38 cellular contexts compared by ENCODE assay signal in genomic region chr9:80235752-80236151, GRCh38.
"Had no signal": no experiment of that assay in that cellular context is flagged by ENCODE, and none has a peak within 500 bp of the region (broad histone marks: within the 10 kb centered on the region; RNA-seq: fewer than 3 reads in every experiment).

No MANE protein-coding gene starts in this region.

- H3K27ac Mint-ChIP-seq: activated CD4-positive, alpha-beta memory T cell treated with anti-CD3 and anti-CD28 coated beads for 36 hours; activated CD4-positive, alpha-beta T cell treated with anti-CD3 and anti-CD28 coated beads for 36 hours; activated CD4-positive, alpha-beta T cell treated with anti-CD3 and anti-CD28 coated beads, Interleukin-2, amount 10 ng/mL, durations not matched to agents 24 days and 14 days; activated CD8-positive, alpha-beta memory T cell treated with anti-CD3 and anti-CD28 coated beads, Interleukin-2, amount 10 ng/mL, durations not matched to agents 7 days and 5 days; activated CD8-positive, alpha-beta T cell treated with anti-CD3 and anti-CD28 coated beads, Interleukin-2, amount 10 ng/mL, durations not matched to agents 7 days and 5 days; activated naive CD4-positive, alpha-beta T cell treated with anti-CD3 and anti-CD28 coated beads for 36 hours; activated naive CD4-positive, alpha-beta T cell treated with anti-CD3 and anti-CD28 coated beads, Interleukin-2, amount 50 U/mL, for 24 hours; activated naive CD8-positive, alpha-beta T cell treated with anti-CD3 and anti-CD28 coated beads for 36 hours; activated naive CD8-positive, alpha-beta T cell treated with anti-CD3 and anti-CD28 coated beads, Interleukin-2, amount 50 U/mL, for 24 hours; activated T-helper 1 cell treated with anti-CD3 and anti-CD28 coated beads, Interleukin-12 subunit alpha, Interleukin-12 subunit beta, Interleukin-2, Interleukin-4 antibody, amounts not matched to agents 30 ng/mL and 10 ng/mL and 1 ng/mL, durations not matched to agents 14 hours and 24 hours and 36 hours; activated T-helper 2 cell treated with anti-CD3 and anti-CD28 coated beads, Interferon-gamma antibody, Interleukin-2, Interleukin-4, amounts not matched to agents 10 μg/mL and 5 μg/mL and 100 μg/mL, durations not matched to agents 14 hours and 24 hours and 36 hours; brain; effector memory CD8-positive, alpha-beta T cell; T-helper 17 cell; T-helper 2 cell treated with Interferon-gamma antibody and Interleukin-4, amounts not matched to agents 5 μg/mL and 100 μg/mL, for 36 hours had no signal

- H3K36me3 ChIP-seq: ascending aorta, breast epithelium, cardiac muscle cell, esophagus muscularis mucosa, gastrocnemius medialis, heart right ventricle, WERI-Rb-1 had no signal

- H3K36me3 Mint-ChIP-seq: activated CD4-positive, alpha-beta memory T cell treated with anti-CD3 and anti-CD28 coated beads for 36 hours; activated CD8-positive, alpha-beta memory T cell treated with anti-CD3 and anti-CD28 coated beads, Interleukin-2, amount 10 ng/mL, durations not matched to agents 7 days and 5 days; activated naive CD4-positive, alpha-beta T cell treated with anti-CD3 and anti-CD28 coated beads, Interleukin-2, amount 50 U/mL, for 24 hours; activated naive CD8-positive, alpha-beta T cell treated with anti-CD3 and anti-CD28 coated beads for 36 hours; brain had no signal

- H3K27me3 ChIP-seq: ascending aorta, breast epithelium, cardiac muscle cell, esophagus muscularis mucosa, foreskin keratinocyte, gastrocnemius medialis, heart right ventricle had no signal

- H3K4me1 Mint-ChIP-seq: activated CD4-positive, alpha-beta T cell treated with anti-CD3 and anti-CD28 coated beads for 36 hours; activated CD4-positive, alpha-beta T cell treated with anti-CD3 and anti-CD28 coated beads, Interleukin-2, amount 10 ng/mL, durations not matched to agents 24 days and 14 days; activated CD8-positive, alpha-beta memory T cell treated with anti-CD3 and anti-CD28 coated beads, Interleukin-2, amount 10 ng/mL, durations not matched to agents 7 days and 5 days; activated naive CD4-positive, alpha-beta T cell treated with anti-CD3 and anti-CD28 coated beads, Interleukin-2, amount 50 U/mL, for 24 hours; activated naive CD8-positive, alpha-beta T cell treated with anti-CD3 and anti-CD28 coated beads for 36 hours; activated naive CD8-positive, alpha-beta T cell treated with anti-CD3 and anti-CD28 coated beads, Interleukin-2, amount 50 U/mL, for 24 hours; T-helper 17 cell had no signal

- H3K4me1 ChIP-seq: ascending aorta, breast epithelium, esophagus muscularis mucosa, foreskin keratinocyte, gastrocnemius medialis, heart right ventricle had no signal

- ATAC-seq: activated CD4-positive, alpha-beta T cell treated with anti-CD3 and anti-CD28 coated beads for 36 hours; activated CD8-positive, alpha-beta memory T cell treated with anti-CD3 and anti-CD28 coated beads, Interleukin-2, amount 10 ng/mL, durations not matched to agents 7 days and 5 days; activated CD8-positive, alpha-beta T cell treated with anti-CD3 and anti-CD28 coated beads, Interleukin-2, amount 10 ng/mL, durations not matched to agents 7 days and 5 days; activated naive CD8-positive, alpha-beta T cell treated with anti-CD3 and anti-CD28 coated beads, Interleukin-2, amount 50 U/mL, for 24 hours; effector memory CD8-positive, alpha-beta T cell; foreskin keratinocyte; gastrocnemius medialis; heart right ventricle; T-helper 17 cell had no signal

- H3K4me3 Mint-ChIP-seq: activated CD4-positive, alpha-beta memory T cell treated with anti-CD3 and anti-CD28 coated beads for 36 hours; activated CD4-positive, alpha-beta T cell treated with anti-CD3 and anti-CD28 coated beads for 36 hours; activated CD4-positive, alpha-beta T cell treated with anti-CD3 and anti-CD28 coated beads, Interleukin-2, amount 10 ng/mL, durations not matched to agents 24 days and 14 days; activated CD8-positive, alpha-beta memory T cell treated with anti-CD3 and anti-CD28 coated beads, Interleukin-2, amount 10 ng/mL, durations not matched to agents 7 days and 5 days; activated CD8-positive, alpha-beta T cell treated with anti-CD3 and anti-CD28 coated beads, Interleukin-2, amount 10 ng/mL, durations not matched to agents 7 days and 5 days; activated naive CD4-positive, alpha-beta T cell treated with anti-CD3 and anti-CD28 coated beads for 36 hours; activated naive CD4-positive, alpha-beta T cell treated with anti-CD3 and anti-CD28 coated beads, Interleukin-2, amount 50 U/mL, for 24 hours; activated naive CD8-positive, alpha-beta T cell treated with anti-CD3 and anti-CD28 coated beads for 36 hours; activated naive CD8-positive, alpha-beta T cell treated with anti-CD3 and anti-CD28 coated beads, Interleukin-2, amount 50 U/mL, for 24 hours; activated T-helper 1 cell treated with anti-CD3 and anti-CD28 coated beads, Interleukin-12 subunit alpha, Interleukin-12 subunit beta, Interleukin-2, Interleukin-4 antibody, amounts not matched to agents 30 ng/mL and 10 ng/mL and 1 ng/mL, durations not matched to agents 14 hours and 24 hours and 36 hours; brain; effector memory CD8-positive, alpha-beta T cell; T-helper 17 cell; T-helper 2 cell treated with Interferon-gamma antibody and Interleukin-4, amounts not matched to agents 5 μg/mL and 100 μg/mL, for 36 hours had no signal

- DNase-seq: activated CD4-positive, alpha-beta memory T cell treated with anti-CD3 and anti-CD28 coated beads for 36 hours; activated CD4-positive, alpha-beta T cell treated with anti-CD3 and anti-CD28 coated beads for 36 hours; activated CD4-positive, alpha-beta T cell treated with anti-CD3 and anti-CD28 coated beads, Interleukin-2, amount 10 ng/mL, durations not matched to agents 24 days and 14 days; activated CD4-positive, CD25-positive, alpha-beta regulatory T cell; activated CD4-positive, CD25-positive, alpha-beta regulatory T cell treated with anti-CD3 and anti-CD28 coated beads, Interleukin-2, amount 50 U/mL, for 72 hours; activated CD8-positive, alpha-beta memory T cell treated with anti-CD3 and anti-CD28 coated beads, Interleukin-2, amount 10 ng/mL, durations not matched to agents 7 days and 5 days; activated CD8-positive, alpha-beta memory T cell treated with anti-CD3 and anti-CD28 coated beads, Interleukin-2, amount 50 U/mL, for 4 hours; activated CD8-positive, alpha-beta T cell treated with anti-CD3 and anti-CD28 coated beads, Interleukin-2, amount 10 ng/mL, durations not matched to agents 7 days and 5 days; activated effector memory CD4-positive, alpha-beta T cell treated with anti-CD3 and anti-CD28 coated beads, Interleukin-2, amount 50 U/mL, for 16 hours; activated naive CD4-positive, alpha-beta T cell treated with anti-CD3 and anti-CD28 coated beads for 36 hours; activated naive CD8-positive, alpha-beta T cell treated with anti-CD3 and anti-CD28 coated beads for 36 hours; activated naive CD8-positive, alpha-beta T cell treated with anti-CD3 and anti-CD28 coated beads, Interleukin-2, amount 50 U/mL, for 24 hours; activated T-cell treated with anti-CD3 and anti-CD28 coated beads, Interleukin-2, amount 50 U/mL, for 1 hour; activated T-cell treated with anti-CD3 and anti-CD28 coated beads, Interleukin-2, amount 50 U/mL, for 48 hours; central memory CD4-positive, alpha-beta T cell; cerebellar nuclear complex; dermis blood vessel endothelial cell; effector CD4-positive, alpha-beta T cell; effector memory CD8-positive, alpha-beta T cell; erythroblast; foreskin keratinocyte; gastrocnemius medialis; glutamatergic neuron; heart right ventricle; T-helper 1 cell; T-helper 17 cell; T1000; WERI-Rb-1 had no signal

- H3K27me3 Mint-ChIP-seq: activated CD4-positive, alpha-beta memory T cell treated with anti-CD3 and anti-CD28 coated beads for 36 hours; activated CD4-positive, alpha-beta T cell treated with anti-CD3 and anti-CD28 coated beads, Interleukin-2, amount 10 ng/mL, durations not matched to agents 24 days and 14 days; activated CD8-positive, alpha-beta memory T cell treated with anti-CD3 and anti-CD28 coated beads, Interleukin-2, amount 10 ng/mL, durations not matched to agents 7 days and 5 days; activated naive CD8-positive, alpha-beta T cell treated with anti-CD3 and anti-CD28 coated beads, Interleukin-2, amount 50 U/mL, for 24 hours; brain; effector memory CD8-positive, alpha-beta T cell; T-helper 17 cell had no signal

- H3K27ac ChIP-seq: ascending aorta, breast epithelium, cardiac muscle cell, coronary artery, esophagus muscularis mucosa, foreskin keratinocyte, gastrocnemius medialis, heart right ventricle, WERI-Rb-1 had no signal

- H3K9me3 ChIP-seq: ascending aorta, breast epithelium, esophagus muscularis mucosa, gastrocnemius medialis had no signal

- H3K4me3 ChIP-seq: ascending aorta, breast epithelium, cardiac muscle cell, coronary artery, esophagus muscularis mucosa, gastrocnemius medialis, heart right ventricle had no signal

- H3K9me3 Mint-ChIP-seq: activated CD4-positive, alpha-beta T cell treated with anti-CD3 and anti-CD28 coated beads, Interleukin-2, amount 10 ng/mL, durations not matched to agents 24 days and 14 days; activated T-helper 1 cell treated with anti-CD3 and anti-CD28 coated beads, Interleukin-12 subunit alpha, Interleukin-12 subunit beta, Interleukin-2, Interleukin-4 antibody, amounts not matched to agents 30 ng/mL and 10 ng/mL and 1 ng/mL, durations not matched to agents 14 hours and 24 hours and 36 hours had no signal
